Comparison of ENCODE assay signal across 8 cellular contexts in genomic region chr17:80414508-80414802, GRCh38. TPM values are rescaled to one million over a fixed set of nuclear protein-coding genes. Genes with fewer than 3 reads are reported as not detected.
DNase-seq lines count a peak whose midpoint lies in the region; ATAC-seq and TF ChIP-seq lines count a peak whose summit lies in the region.

No MANE protein-coding gene starts in this region.

- H3K4me3 Mint-ChIP-seq in activated T-helper 1 cell treated with anti-CD3 and anti-CD28 coated beads, Interleukin-12 subunit alpha, Interleukin-12 subunit beta, Interleukin-2, Interleukin-4 antibody, amounts not matched to agents 30 ng/mL and 10 ng/mL and 1 ng/mL, durations not matched to agents 14 hours and 24 hours and 36 hours = peak overlapping the region; percentile 87
- H3K4me3 Mint-ChIP-seq in stimulated activated naive CD8-positive, alpha-beta T cell treated with anti-CD3 and anti-CD28 coated beads, Interleukin-15, amount 100 ng/mL, for 72 hours = peak overlapping the region; percentile 89 to 94

- H3K27ac ChIP-seq in C4-2B = peak overlapping the region; percentile 78

- H3K4me3 ChIP-seq in iPS-18c (ENCODE audit: insufficient read depth, low read depth, low read length) = peak overlapping the region; percentile 100

- H3K4me1 Mint-ChIP-seq in activated T-helper 1 cell treated with anti-CD3 and anti-CD28 coated beads, Interleukin-12 subunit alpha, Interleukin-12 subunit beta, Interleukin-2, Interleukin-4 antibody, amounts not matched to agents 30 ng/mL and 10 ng/mL and 1 ng/mL, durations not matched to agents 14 hours and 24 hours and 36 hours (ENCODE audit: low read depth) = peaks cover 18% of the 10 kb centered on the region
- H3K4me1 Mint-ChIP-seq in stimulated activated naive CD8-positive, alpha-beta T cell treated with anti-CD3 and anti-CD28 coated beads, Interleukin-15, amount 100 ng/mL, for 72 hours = peaks cover 28% of the 10 kb centered on the region

- no peak for DNase-seq in activated T-helper 1 cell treated with anti-CD3 and anti-CD28 coated beads, Interleukin-12 subunit alpha, Interleukin-12 subunit beta, Interleukin-2, Interleukin-4 antibody, amounts not matched to agents 30 ng/mL and 10 ng/mL and 1 ng/mL, durations not matched to agents 14 hours and 24 hours and 36 hours (ENCODE audit: low spot score)
- peak in 1 of 2 donors; percentile 16 for DNase-seq in stimulated activated naive CD8-positive, alpha-beta T cell treated with anti-CD3 and anti-CD28 coated beads, Interleukin-15, amount 100 ng/mL, for 72 hours
- DNase-seq in activated gamma-delta T cell (lab: John Stamatoyannopoulos, UW) (no peak), hippocampal formation (lab: John Stamatoyannopoulos, UW) (no peak)

- intact Hi-C loops in activated T-helper 1 cell treated with anti-CD3 and anti-CD28 coated beads, Interleukin-12 subunit alpha, Interleukin-12 subunit beta, Interleukin-2, Interleukin-4 antibody, amounts not matched to agents 30 ng/mL and 10 ng/mL and 1 ng/mL, durations not matched to agents 14 hours and 24 hours and 36 hours (cut with micrococcal nuclease) = no loop called here

- peaks cover 5% of the 10 kb centered on the region for H3K36me3 Mint-ChIP-seq in activated T-helper 1 cell treated with anti-CD3 and anti-CD28 coated beads, Interleukin-12 subunit alpha, Interleukin-12 subunit beta, Interleukin-2, Interleukin-4 antibody, amounts not matched to agents 30 ng/mL and 10 ng/mL and 1 ng/mL, durations not matched to agents 14 hours and 24 hours and 36 hours (ENCODE audit: low read depth)

- H3K27me3 Mint-ChIP-seq in activated T-helper 1 cell treated with anti-CD3 and anti-CD28 coated beads, Interleukin-12 subunit alpha, Interleukin-12 subunit beta, Interleukin-2, Interleukin-4 antibody, amounts not matched to agents 30 ng/mL and 10 ng/mL and 1 ng/mL, durations not matched to agents 14 hours and 24 hours and 36 hours (ENCODE audit: insufficient read depth) = peaks cover 16% of the 10 kb centered on the region
- H3K27me3 Mint-ChIP-seq in stimulated activated naive CD8-positive, alpha-beta T cell treated with anti-CD3 and anti-CD28 coated beads, Interleukin-15, amount 100 ng/mL, for 72 hours = peaks cover 22% of the 10 kb centered on the region

- ATAC-seq in HG02642 (IDR thresholded peaks at IDR 0.05; ENCODE audit: poor library complexity, unreplicated experiment) = peak; percentile 5
- peak; percentile 3 for ATAC-seq in stimulated activated naive CD8-positive, alpha-beta T cell treated with anti-CD3 and anti-CD28 coated beads, Interleukin-15, amount 100 ng/mL, for 72 hours
- ATAC-seq in HG02852 (IDR thresholded peaks at IDR 0.05; ENCODE audit: unreplicated experiment) = no peak

- peak overlapping the region; percentile 12 for H3K27ac Mint-ChIP-seq in activated T-helper 1 cell treated with anti-CD3 and anti-CD28 coated beads, Interleukin-12 subunit alpha, Interleukin-12 subunit beta, Interleukin-2, Interleukin-4 antibody, amounts not matched to agents 30 ng/mL and 10 ng/mL and 1 ng/mL, durations not matched to agents 14 hours and 24 hours and 36 hours
- peak overlapping the region in 1 of 2 donors; percentile 3 for H3K27ac Mint-ChIP-seq in stimulated activated naive CD8-positive, alpha-beta T cell treated with anti-CD3 and anti-CD28 coated beads, Interleukin-15, amount 100 ng/mL, for 72 hours

- no peaks in the 10 kb centered on the region for H3K9me3 Mint-ChIP-seq in activated T-helper 1 cell treated with anti-CD3 and anti-CD28 coated beads, Interleukin-12 subunit alpha, Interleukin-12 subunit beta, Interleukin-2, Interleukin-4 antibody, amounts not matched to agents 30 ng/mL and 10 ng/mL and 1 ng/mL, durations not matched to agents 14 hours and 24 hours and 36 hours
- H3K9me3 Mint-ChIP-seq in stimulated activated naive CD8-positive, alpha-beta T cell treated with anti-CD3 and anti-CD28 coated beads, Interleukin-15, amount 100 ng/mL, for 72 hours = no peaks in the 10 kb centered on the region

- no peak for TF ChIP-seq CTCF in C4-2B (conservative IDR thresholded peaks at IDR 0.05)

- H3K9me3 ChIP-seq in iPS-18c (ENCODE audit: control insufficient read depth, insufficient read depth, low read length) = no peaks in the 10 kb centered on the region

RNA-seq across cellular contexts. Expression of gene ENDOV, which starts 0.5 kb away (rescaled TPM):
- total RNA-seq in activated T-helper 1 cell treated with anti-CD3 and anti-CD28 coated beads, Interleukin-12 subunit alpha, Interleukin-12 subunit beta, Interleukin-2, Interleukin-4 antibody, amounts not matched to agents 30 ng/mL and 10 ng/mL and 1 ng/mL, durations not matched to agents 14 hours and 24 hours and 36 hours = 15.6 and 16.9 TPM in 2 replicates
